In genomic region chr20:31710423-31711250, GRCh38 we compare ENCODE assay signal across 9 cellular contexts. TPM values are rescaled to one million over a fixed set of nuclear protein-coding genes. Genes with fewer than 3 reads are reported as not detected.
DNase-seq lines count a peak whose midpoint lies in the region; ATAC-seq and TF ChIP-seq lines count a peak whose summit lies in the region.
"Had no signal": no experiment of that assay in that cellular context is flagged by ENCODE, and none has a peak within 500 bp of the region (broad histone marks: within the 10 kb centered on the region; RNA-seq: fewer than 3 reads in every experiment).

No MANE protein-coding gene starts in this region.

- 55% methylated on average over 5 of the region's 5 CpGs for WGBS in suprapubic skin
- WGBS in mesendoderm (ENCODE audit: extremely low coverage, insufficient coverage, low lambda C conversion rate), result no CpG with 5 or more reads among the region's 5 CpGs

- H3K4me3 ChIP-seq in suprapubic skin (no peak overlapping the region), mesendoderm (ENCODE audit: low read length) (no peak overlapping the region)

- peaks cover 83% of the 10 kb centered on the region for H3K4me1 ChIP-seq in suprapubic skin
- H3K4me1 ChIP-seq in mesendoderm (ENCODE audit: control insufficient read depth, low read depth, low read length), result peaks cover 17% of the 10 kb centered on the region

- no peak overlapping the region for H3K9ac ChIP-seq in mesendoderm (ENCODE audit: low read length)

- ATAC-seq in left ventricle myocardium superior, result peak; percentile 41

- peaks cover 43% of the 10 kb centered on the region for H3K4me1 Mint-ChIP-seq in endothelial cell (ENCODE audit: unreplicated experiment)

- no peak overlapping the region for H3K27ac Mint-ChIP-seq in endothelial cell (ENCODE audit: unreplicated experiment)

- H3K18ac ChIP-seq in mesendoderm (ENCODE audit: low read length), result no peak overlapping the region

- no peak for TF ChIP-seq EP300 in suprapubic skin (IDR thresholded peaks at IDR 0.05)

- peaks cover 26% of the 10 kb centered on the region for H3K36me3 Mint-ChIP-seq in endothelial cell (ENCODE audit: low read depth, unreplicated experiment)

- intact Hi-C loops in left ventricle myocardium superior (cut with micrococcal nuclease), result loop anchor here (5.0 kb wide), 1 partner anchor 43 kb away; no protein-coding TSS in a partner anchor

- DNase-seq in NCI-H2081 (lab: John Stamatoyannopoulos, UW) (peak; percentile 27 to 78), NCI-H2081 treated with DMSO at 0.1 percent for 48 hours (lab: John Stamatoyannopoulos, UW) (no peak), left ventricle myocardium superior (peak; percentile 82), suprapubic skin (ENCODE audit: low spot score in 2 of 2) (peak in 1 of 2 donors; percentile 70), mesendoderm (no peak), Ammon's horn (ENCODE audit: low spot score) (no peak), endothelial cell (ENCODE audit: low spot score) (no peak)
- DNase-seq: Kasumi-1 had no signal

- H2AK5ac ChIP-seq in mesendoderm (ENCODE audit: low read length), result no peak overlapping the region

- no peak overlapping the region for H3K23ac ChIP-seq in mesendoderm (ENCODE audit: low read length)

- H2BK120ac ChIP-seq in mesendoderm (ENCODE audit: low read depth, low read length), result no peak overlapping the region

- no peak overlapping the region for H3K56ac ChIP-seq in mesendoderm (ENCODE audit: low read length)

- no peak overlapping the region for H2BK5ac ChIP-seq in mesendoderm (ENCODE audit: low read length)

- H3K79me2 ChIP-seq in mesendoderm (ENCODE audit: control insufficient read depth, insufficient read depth, low read length), result peaks cover 9% of the 10 kb centered on the region

- no peak overlapping the region for H2BK15ac ChIP-seq in mesendoderm (replicated peaks; ENCODE audit: low read depth)

- no peaks in the 10 kb centered on the region for H3K9me3 ChIP-seq in suprapubic skin

- H3K79me1 ChIP-seq in mesendoderm (ENCODE audit: low read length), result peaks cover 2% of the 10 kb centered on the region

- H3K27ac ChIP-seq in VCaP, result peak overlapping the region; percentile 83
- H3K27ac ChIP-seq in suprapubic skin, result peak overlapping the region; percentile 98
- no peak overlapping the region for H3K27ac ChIP-seq in mesendoderm (ENCODE audit: low read depth, low read length)

- no peaks in the 10 kb centered on the region for H3K9me3 Mint-ChIP-seq in endothelial cell (ENCODE audit: unreplicated experiment)

- peaks cover 2% of the 10 kb centered on the region for H3K27me3 Mint-ChIP-seq in endothelial cell (ENCODE audit: unreplicated experiment)

- no peak for TF ChIP-seq CTCF in VCaP (conservative IDR thresholded peaks at IDR 0.05)
- TF ChIP-seq CTCF in suprapubic skin (IDR thresholded peaks at IDR 0.05), result no peak
- TF ChIP-seq CTCF in endothelial cell (IDR thresholded peaks at IDR 0.05; ENCODE audit: unreplicated experiment), result no peak

- H4K8ac ChIP-seq in mesendoderm (ENCODE audit: low read depth, low read length), result no peak overlapping the region

- no peaks in the 10 kb centered on the region for H3K27me3 ChIP-seq in suprapubic skin
- H3K27me3 ChIP-seq in mesendoderm (ENCODE audit: insufficient read depth, low read length, poor library complexity), result no peaks in the 10 kb centered on the region

- TF ChIP-seq POLR2A in suprapubic skin (IDR thresholded peaks at IDR 0.05), result no peak

- H4K5ac ChIP-seq in mesendoderm (ENCODE audit: low read length), result no peak overlapping the region

- H3K4ac ChIP-seq in mesendoderm (ENCODE audit: low read depth, low read length), result no peak overlapping the region

- H3K4me3 Mint-ChIP-seq in endothelial cell (ENCODE audit: unreplicated experiment), result no peak overlapping the region

- no peak overlapping the region for H3K4me2 ChIP-seq in mesendoderm (ENCODE audit: low read length)

- peaks cover 22% of the 10 kb centered on the region for H3K36me3 ChIP-seq in suprapubic skin
- H3K36me3 ChIP-seq in mesendoderm (ENCODE audit: control insufficient read depth, insufficient read depth, low read length), result no peaks in the 10 kb centered on the region

RNA-seq across cellular contexts. Expression of gene BCL2L1, which starts 12.0 kb away (rescaled TPM):
- 54.8 TPM for total RNA-seq in left ventricle myocardium superior
- 100 to 1,000 TPM; 104 to 120 (median 107) TPM for total RNA-seq in suprapubic skin
- 41.9 TPM for polyA plus RNA-seq in mesendoderm (2013, experiment 1 of 2)
- 43.7 TPM for polyA plus RNA-seq in mesendoderm (2013, experiment 2 of 2)
- total RNA-seq in endothelial cell (ENCODE audit: unreplicated experiment), result 52.9 TPM

RNA-seq across cellular contexts. Expression of gene TPX2, which starts 28.5 kb away (rescaled TPM):
- 0.72 TPM for total RNA-seq in left ventricle myocardium superior
- total RNA-seq in suprapubic skin, result 10 to 100 TPM in 2 of 4 donors, 1 to 10 TPM in 2; 4.4 to 11.2 (median 9.7) TPM
- polyA plus RNA-seq in mesendoderm (2013, experiment 1 of 2), result 119 TPM
- polyA plus RNA-seq in mesendoderm (2013, experiment 2 of 2), result 120 TPM
- total RNA-seq in endothelial cell (ENCODE audit: unreplicated experiment), result 27.2 TPM

Comparison
In these comparisons a context has a peak if more than half of its experiments do, and no peak if none do; other contexts are left out.
1. DNase-seq: peak in NCI-H2081 (2 of 2) and left ventricle myocardium superior (single experiment); none in NCI-H2081 treated with DMSO at 0.1 percent for 48 hours (single experiment), mesendoderm (single experiment), Ammon's horn (single experiment) and endothelial cell (single experiment).